Comparison of ENCODE assay signal across 5 cellular contexts in the genomic region with DNA sequence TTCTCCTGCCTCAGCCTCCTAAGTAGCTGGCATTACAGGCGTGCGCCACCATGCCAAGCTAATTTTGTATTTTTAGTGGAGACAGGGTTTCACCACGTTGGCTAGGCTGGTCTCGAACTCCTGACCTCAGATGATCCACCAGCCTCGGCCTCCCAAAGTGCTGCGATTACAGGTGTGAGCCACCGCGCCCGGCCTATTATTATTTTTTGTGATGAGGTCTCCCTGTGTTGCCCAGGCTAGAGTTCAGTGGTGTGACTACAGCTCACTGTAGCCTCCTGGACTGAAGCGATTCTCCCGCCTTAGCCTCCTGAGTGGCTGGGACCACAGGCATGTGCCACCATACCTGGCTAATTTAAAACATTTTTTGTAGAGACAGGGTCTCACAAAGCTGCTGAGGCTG. TPM values are rescaled to one million over a fixed set of nuclear protein-coding genes. Genes with fewer than 3 reads are reported as not detected.
"Had no signal": no experiment of that assay in that cellular context is flagged by ENCODE, and none has a peak within 500 bp of the region (broad histone marks: within the 10 kb centered on the region; RNA-seq: fewer than 3 reads in every experiment).

No MANE protein-coding gene starts in this region.

RNA-seq across cellular contexts. Expression of a gene that starts 7.6 kb away (rescaled TPM):
- total RNA-seq: GM23338, H1, H9, HT-29, IMR-90 had no signal
